Comparison of ENCODE assay signal across 31 cellular contexts in genomic region chr14:91681116-91681515, GRCh38. TPM values are rescaled to one million over a fixed set of nuclear protein-coding genes. Genes with fewer than 3 reads are reported as not detected.
DNase-seq lines count a peak whose midpoint lies in the region; ATAC-seq, FAIRE-seq and TF ChIP-seq lines count a peak whose summit lies in the region.
"Had no signal": no experiment of that assay in that cellular context is flagged by ENCODE, and none has a peak within 500 bp of the region (broad histone marks: within the 10 kb centered on the region; RNA-seq: fewer than 3 reads in every experiment).

No MANE protein-coding gene starts in this region.

- TF ChIP-seq RAD21 in K562 (CRISPR knock-in tag; conservative IDR thresholded peaks at IDR 0.05 in 1 of 2, IDR thresholded peaks at IDR 0.05 in 1 of 2) = no peak

- H3K36me3 ChIP-seq in Loucy (ENCODE audit: insufficient read depth, low read length) (no peaks in the 10 kb centered on the region), K562 (ENCODE audit: control insufficient read depth, insufficient read depth, low read length) (no peaks in the 10 kb centered on the region)
- H3K36me3 ChIP-seq: MG63 had no signal

- no peak overlapping the region for H3K4me3 Mint-ChIP-seq in activated CD4-positive, alpha-beta T cell treated with anti-CD3 and anti-CD28 coated beads, Interleukin-2, amount 10 ng/mL, durations not matched to agents 24 days and 14 days
- H3K4me3 Mint-ChIP-seq: CD4-positive, alpha-beta memory T cell had no signal

- H3K9me1 ChIP-seq in K562 (ENCODE audit: control insufficient read depth, insufficient read depth, low read length) = no peaks in the 10 kb centered on the region

- H4K20me1 ChIP-seq in Loucy (ENCODE audit: insufficient read depth, low read length, poor library complexity, severe bottlenecking) = no peaks in the 10 kb centered on the region
- H4K20me1 ChIP-seq in K562 (replicated peaks; ENCODE audit: control insufficient read depth, insufficient read depth, low read length) = no peaks in the 10 kb centered on the region

- peaks cover 13% of the 10 kb centered on the region for H3K9me3 Mint-ChIP-seq in activated CD4-positive, alpha-beta T cell treated with anti-CD3 and anti-CD28 coated beads, Interleukin-2, amount 10 ng/mL, durations not matched to agents 24 days and 14 days

- peaks cover 8% of the 10 kb centered on the region for H3K36me3 Mint-ChIP-seq in activated CD4-positive, alpha-beta T cell treated with anti-CD3 and anti-CD28 coated beads, Interleukin-2, amount 10 ng/mL, durations not matched to agents 24 days and 14 days (ENCODE audit: low read depth)

- H3K9me3 ChIP-seq in Loucy (ENCODE audit: insufficient read depth, low read depth, low read length) (peaks cover 9% of the 10 kb centered on the region; the same call in 1 of the 2 replicates), K562 (replicated peaks; ENCODE audit: control insufficient read depth, insufficient read depth, low read depth, low read length) (no peaks in the 10 kb centered on the region)
- H3K9me3 ChIP-seq: MG63 had no signal

- TF ChIP-seq POLR2A in K562 (conservative IDR thresholded peaks at IDR 0.05) = no peak

- no peak for TF ChIP-seq CTCF in Loucy (conservative IDR thresholded peaks at IDR 0.05; ENCODE audit: low read length)
- TF ChIP-seq CTCF in K562 (IDR thresholded peaks at IDR 0.05 in 2 of 3, conservative IDR thresholded peaks at IDR 0.05 in 1 of 3; ENCODE audit: insufficient read depth in 2 of 3, low read depth in 1 of 3, low read length in 3 of 3) = no peak

- no peak overlapping the region for H3K4me3 ChIP-seq in Loucy (ENCODE audit: low read length, poor library complexity, severe bottlenecking)
- no peak overlapping the region for H3K4me3 ChIP-seq in K562
- H3K4me3 ChIP-seq: MG63 had no signal

- no peak for TF ChIP-seq EP300 in K562 (IDR thresholded peaks at IDR 0.05; ENCODE audit: low read length)

- H3K9ac ChIP-seq in Loucy (ENCODE audit: low read depth, low read length, poor library complexity, severe bottlenecking) = no peak overlapping the region
- H3K9ac ChIP-seq in K562 (ENCODE audit: insufficient read depth in 1 of 2, low read depth in 2 of 2, low read length in 2 of 2) = no peak overlapping the region

- no peak overlapping the region for H3K27ac ChIP-seq in K562 (ENCODE audit: extremely low read depth, low read depth, low read length)
- H3K27ac ChIP-seq: RWPE1 had no signal

- CTCF ChIA-PET in K562 (lab: Yijun Ruan, JAX; ENCODE audit: low intra/inter-chr PET ratio) = no interaction called here

- peak overlapping the region; percentile 18 for H3K4me2 ChIP-seq in Loucy (ENCODE audit: low read depth, low read length, poor library complexity, severe bottlenecking)
- no peak overlapping the region for H3K4me2 ChIP-seq in K562 (ENCODE audit: insufficient read depth, low read length)

- H3K27me3 ChIP-seq in Loucy (ENCODE audit: insufficient read depth, low read length, poor library complexity, severe bottlenecking) (no peaks in the 10 kb centered on the region), K562 (ENCODE audit: control insufficient read depth in 2 of 2, insufficient read depth in 2 of 2, low read length in 2 of 2) (no peaks in the 10 kb centered on the region)
- H3K27me3 ChIP-seq: MG63 had no signal

- peak overlapping the region; percentile 55 for H3K27ac Mint-ChIP-seq in activated CD4-positive, alpha-beta T cell treated with anti-CD3 and anti-CD28 coated beads, Interleukin-2, amount 10 ng/mL, durations not matched to agents 24 days and 14 days
- H3K27ac Mint-ChIP-seq: CD4-positive, alpha-beta memory T cell had no signal

- H3K9me2 ChIP-seq in Loucy (replicated peaks; ENCODE audit: low read depth, low read length) = no peaks in the 10 kb centered on the region

- H2AFZ ChIP-seq in Loucy (ENCODE audit: low read length) (no peak overlapping the region), K562 (ENCODE audit: low read depth, low read length) (no peak overlapping the region)

- DNase-seq in activated CD4-positive, alpha-beta T cell treated with anti-CD3 and anti-CD28 coated beads, Interleukin-2, amount 10 ng/mL, durations not matched to agents 24 days and 14 days = no peak
- no peak for DNase-seq in activated CD4-positive, alpha-beta T cell treated with anti-CD3 and anti-CD28 coated beads, Interleukin-2, amount 50 U/mL, for 4 hours
- DNase-seq in OCI-M1 (lab: John Stamatoyannopoulos, UW) (peak; percentile 34), K562 (ENCODE audit: extremely low read depth in 1 of 4, low spot score in 3 of 4) (no peak), posterior cingulate gyrus (no peak), GM03348 (ENCODE audit: low spot score) (no peak)
- DNase-seq: C1 segment of cervical spinal cord; CD4-positive, alpha-beta memory T cell; COR-L47; EL; GDM1; HCEC 1CT; KBM-7; MG63; NCI-H1092; NCI-H1417 treated with DMSO at 0.1 percent for 48 hours; NCI-H1694 treated with DMSO at 0.1 percent for 48 hours; NCI-H2081; NCI-H2171; NCI-H226; NCI-H510A; NCI-H69; SHP77 had no signal

- no TSS peak for BruUV-seq in K562 (replicated peaks; lab: Mats Ljungman, UMichigan)

- peaks cover 11% of the 10 kb centered on the region for H3K4me1 ChIP-seq in Loucy (ENCODE audit: insufficient read depth, low read length, poor library complexity, severe bottlenecking)
- no peaks in the 10 kb centered on the region for H3K4me1 ChIP-seq in K562 (replicated peaks in 1 of 2; ENCODE audit: control insufficient read depth in 2 of 2, insufficient read depth in 2 of 2, low read length in 2 of 2)

- intact Hi-C loops in activated CD4-positive, alpha-beta T cell treated with anti-CD3 and anti-CD28 coated beads, Interleukin-2, amount 10 ng/mL, durations not matched to agents 24 days and 14 days (cut with micrococcal nuclease) = no loop called here
- intact Hi-C loops in K562 (cut with micrococcal nuclease) = no loop called here
- intact Hi-C loops in posterior cingulate gyrus (cut with DNase I) = no loop called here

- POLR2A ChIA-PET in K562 (lab: Yijun Ruan, JAX) = no interaction called here

- ATAC-seq in K562 = no peak
- ATAC-seq: Panc1 had no signal

- H3K79me2 ChIP-seq in Loucy (ENCODE audit: insufficient read depth, low read length) = no peaks in the 10 kb centered on the region
- no peaks in the 10 kb centered on the region for H3K79me2 ChIP-seq in K562 (ENCODE audit: control insufficient read depth, insufficient read depth, low read length)

- WGBS in K562 (ENCODE audit: insufficient coverage, low coverage, missing lambda C conversion rate) = 12% methylated on average over 4 of the region's 4 CpGs

- no peak for FAIRE-seq in K562 (lab: Jason Lieb, UNC)
- FAIRE-seq: GM12891, H1, HTR-8/SVneo had no signal

- no peaks in the 10 kb centered on the region for H3K27me3 Mint-ChIP-seq in activated CD4-positive, alpha-beta T cell treated with anti-CD3 and anti-CD28 coated beads, Interleukin-2, amount 10 ng/mL, durations not matched to agents 24 days and 14 days
- H3K27me3 Mint-ChIP-seq: CD4-positive, alpha-beta memory T cell had no signal

- no peaks in the 10 kb centered on the region for H3F3A ChIP-seq in Loucy (ENCODE audit: low read depth)

- in situ Hi-C loops in K562 (cut with MboI) = no loop called here

- peaks cover 18% of the 10 kb centered on the region for H3K4me1 Mint-ChIP-seq in activated CD4-positive, alpha-beta T cell treated with anti-CD3 and anti-CD28 coated beads, Interleukin-2, amount 10 ng/mL, durations not matched to agents 24 days and 14 days
- H3K4me1 Mint-ChIP-seq: CD4-positive, alpha-beta memory T cell had no signal

TF ChIP-seq in K562, 482 proteins besides CTCF, POLR2A, EP300 and RAD21:
- peak; percentile 75 for TF ChIP-seq FOSL1 (tag; conservative IDR thresholded peaks at IDR 0.05)
- no peak for TF ChIP-seq NRF1 (conservative IDR thresholded peaks at IDR 0.05 in 1 of 2, IDR thresholded peaks at IDR 0.05 in 1 of 2)
- 0 out of 2 replicates have a peak, but pooled peaks have one; percentile 9 for TF ChIP-seq TEAD4 (IDR thresholded peaks at IDR 0.05; ENCODE audit: low read length)
- no peak for TF ChIP-seq TEAD4 (CRISPR knock-in tag; IDR thresholded peaks at IDR 0.05; ENCODE audit: borderline replicate concordance)
- peak; percentile 52; the same call in 1 of the 2 replicates for TF ChIP-seq JUND (IDR thresholded peaks at IDR 0.05; ENCODE audit: borderline replicate concordance, low read depth, low read length)
- peak; percentile 42; the same call in 1 of the 3 replicates for TF ChIP-seq JUND (tag; IDR thresholded peaks at IDR 0.05; ENCODE audit: borderline replicate concordance, low read depth, low read length)

RNA-seq across cellular contexts. Expression of gene CATSPERB, which starts 50.8 kb away (rescaled TPM):
- 0.30 and 1.5 TPM in 2 replicates for total RNA-seq in activated CD4-positive, alpha-beta T cell treated with anti-CD3 and anti-CD28 coated beads, Interleukin-2, amount 10 ng/mL, durations not matched to agents 24 days and 14 days
- 2.1 TPM in 1 of 2 replicates, not detected in the other for total RNA-seq in K562 (2011; cell fraction: chromatin; rRNA removed; ENCODE audit: low replicate concordance)
- total RNA-seq in K562 (2011; cell fraction: nucleolus; rRNA removed) = 1.1 TPM in 1 of 2 replicates, not detected in the other
- 1.1 TPM in 1 of 2 replicates, not detected in the other for total RNA-seq in K562 (2011; cell fraction: nucleoplasm; rRNA removed)
- total RNA-seq in K562 (2014; rRNA removed) (0.05 and 0.45 TPM in 2 replicates), K562 (2014; rRNA removed; fragmentation: Illumina TruSeq; extraction: Trizol) (1.1 and 1.4 TPM in 2 replicates), K562 (2015; rRNA removed; fragmentation: Illumina TruSeq; extraction: Trizol) (0.98 and 1.0 TPM in 2 replicates), K562 (2021) (0.67 and 0.89 TPM in 2 replicates)
- polyA plus RNA-seq in K562 (2011; rRNA removed) (0.18 and 0.38 TPM in 2 replicates), K562 (2014; fragmentation: Illumina TruSeq; extraction: Trizol) (0.82 and 0.98 TPM in 2 replicates), K562 (2014; fragmentation: Nextera tagmentation; extraction: Ambion mirVana) (1 to 10 TPM in 1 of 2 experiments, under 1 TPM in 1; 0.76 to 1.0 TPM), K562 (2014; rRNA removed) (0.98 and 1.4 TPM in 2 replicates)
- polyA plus RNA-seq in K562 (2011; cell fraction: cytosol; rRNA removed) = 0.03 TPM in 1 of 2 replicates, not detected in the other
- 0.09 and 0.18 TPM in 2 replicates for polyA plus RNA-seq in K562 (2011; cell fraction: nucleus; rRNA removed)
- polyA plus RNA-seq in K562 (2012) = 1.5 and 2.7 TPM in 2 replicates
- 0.09 TPM in 1 of 2 replicates, not detected in the other for polyA minus RNA-seq in K562 (2011; rRNA and poly(A)+ RNA removed)
- not detected in 2 replicates for polyA minus RNA-seq in K562 (2011; cell fraction: cytosol; rRNA and poly(A)+ RNA removed)
- polyA minus RNA-seq in K562 (2011; cell fraction: nucleus; rRNA and poly(A)+ RNA removed) = 0.27 and 0.78 TPM in 2 replicates
- total RNA-seq: A673, LHCN-M2 had no signal
